37 cellular contexts compared by ENCODE assay signal in genomic region chr3:100580147-100580546, GRCh38. TPM values are rescaled to one million over a fixed set of nuclear protein-coding genes. Genes with fewer than 3 reads are reported as not detected.
"Had no signal": no experiment of that assay in that cellular context is flagged by ENCODE, and none has a peak within 500 bp of the region (broad histone marks: within the 10 kb centered on the region; RNA-seq: fewer than 3 reads in every experiment).

No MANE protein-coding gene starts in this region.

- DNase-seq: Karpas-422, Kasumi-1, MG63, MM.1S, MV-4-11, NCI-H1048, NCI-H1092, NCI-H1092 treated with DMSO at 0.1 percent for 48 hours, NCI-H1105, NCI-H1105 treated with DMSO at 0.1 percent for 48 hours, NCI-H1417, NCI-H1417 treated with DMSO at 0.1 percent for 48 hours, NCI-H1436, NCI-H1436 treated with DMSO at 0.1 percent for 48 hours, NCI-H146, NCI-H1694, NCI-H1694 treated with DMSO at 0.1 percent for 48 hours, NCI-H187, NCI-H187 treated with DMSO at 0.1 percent for 48 hours, NCI-H1930, NCI-H2029, NCI-H2029 treated with DMSO at 0.1 percent for 48 hours, NCI-H2081, NCI-H2081 treated with DMSO at 0.1 percent for 48 hours, NCI-H2107, NCI-H2171, NCI-H2171 treated with DMSO at 0.1 percent for 48 hours, NCI-H2227 treated with DMSO at 0.1 percent for 48 hours, NCI-H226, NCI-H345, NCI-H446, NCI-H446 treated with DMSO at 0.1 percent for 48 hours, NCI-H510A had no signal

RNA-seq across cellular contexts. Expression of gene ADGRG7, which starts 29.3 kb away (rescaled TPM):
- total RNA-seq: LHCN-M2, M059J, MCF 10A, NCI-H460 had no signal
